Comparison of ENCODE assay signal across 8 cellular contexts in the genomic region with DNA sequence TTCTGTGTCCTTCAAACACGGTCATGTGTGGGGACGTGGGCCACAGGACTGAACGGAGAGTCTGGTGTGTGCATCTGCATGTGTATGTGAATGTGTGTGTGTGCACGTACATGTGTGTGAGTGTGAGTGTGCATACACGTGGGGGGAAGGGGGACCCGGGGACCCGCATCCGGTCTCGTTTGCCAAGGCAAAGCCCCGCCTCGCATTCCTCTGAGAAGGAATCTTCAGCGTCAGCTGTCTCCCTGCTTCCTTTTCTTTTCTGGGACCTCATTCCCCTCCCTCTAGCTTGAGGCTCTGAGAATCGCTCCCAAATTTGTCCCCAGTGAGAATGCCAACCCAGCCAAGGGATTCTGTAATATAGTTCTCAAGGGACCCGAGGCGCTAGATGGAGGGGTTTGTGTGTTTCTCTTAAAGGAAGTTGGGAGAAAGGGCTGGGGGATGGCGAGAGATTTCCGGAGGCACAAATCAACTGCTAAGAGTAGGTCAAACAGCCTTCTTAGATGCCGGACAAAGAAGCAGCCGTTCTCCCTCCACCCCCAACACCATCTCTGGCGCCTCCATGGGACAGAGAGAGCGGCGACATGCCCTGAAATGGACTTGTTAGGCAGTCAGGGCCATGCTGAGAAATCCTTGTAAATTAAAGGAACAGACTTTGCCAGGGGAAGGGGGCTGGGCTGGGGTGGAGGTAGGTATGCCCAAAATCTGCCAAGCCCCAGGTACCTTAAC. TPM values are rescaled to one million over a fixed set of nuclear protein-coding genes. Genes with fewer than 3 reads are reported as not detected.
DNase-seq lines count a peak whose midpoint lies in the region; ATAC-seq and TF ChIP-seq lines count a peak whose summit lies in the region.

No MANE protein-coding gene starts in this region.

- H3K4me3 ChIP-seq in Caco-2 (ENCODE audit: low read depth, low read length) = no peak overlapping the region

- intact Hi-C loops in Caco-2 (cut with micrococcal nuclease; ENCODE audit: unreplicated experiment) = no loop called here

- H3K4me1 ChIP-seq in Caco-2 = peaks cover 35% of the 10 kb centered on the region

- H3K27ac Mint-ChIP-seq in Caco-2 (ENCODE audit: unreplicated experiment) = peak overlapping the region; percentile 61
- H3K27ac Mint-ChIP-seq in chondrocyte (ENCODE audit: unreplicated experiment) = peak overlapping the region; percentile 98
- peak overlapping the region; percentile 99 for H3K27ac Mint-ChIP-seq in stimulated activated naive CD8-positive, alpha-beta T cell treated with anti-CD3 and anti-CD28 coated beads, Interleukin-15, amount 100 ng/mL, for 72 hours

- no peaks in the 10 kb centered on the region for H3K27me3 ChIP-seq in Caco-2 (replicated peaks; ENCODE audit: control insufficient read depth, insufficient read depth, low read length)

- H3K36me3 ChIP-seq in Caco-2 (ENCODE audit: control insufficient read depth, insufficient read depth, low read length) = no peaks in the 10 kb centered on the region

- H3K4me1 Mint-ChIP-seq in Caco-2 (ENCODE audit: low read depth, unreplicated experiment) (peaks cover 24% of the 10 kb centered on the region), chondrocyte (ENCODE audit: low read depth) (peaks cover 94% of the 10 kb centered on the region)
- peaks cover 98% of the 10 kb centered on the region for H3K4me1 Mint-ChIP-seq in stimulated activated naive CD8-positive, alpha-beta T cell treated with anti-CD3 and anti-CD28 coated beads, Interleukin-15, amount 100 ng/mL, for 72 hours

- H3K4me3 Mint-ChIP-seq in Caco-2 (ENCODE audit: unreplicated experiment) (no peak overlapping the region), chondrocyte (ENCODE audit: unreplicated experiment) (peak overlapping the region; percentile 61)
- peak overlapping the region; percentile 84 to 91 for H3K4me3 Mint-ChIP-seq in stimulated activated naive CD8-positive, alpha-beta T cell treated with anti-CD3 and anti-CD28 coated beads, Interleukin-15, amount 100 ng/mL, for 72 hours

- CTCF ChIA-PET in Caco-2 (lab: Charles Lee) = interaction anchor here (0.6 kb wide), 1 partner anchor 13 kb away, joined by 3 read pairs; no protein-coding TSS in a partner anchor

- H3K36me3 Mint-ChIP-seq in Caco-2 (ENCODE audit: insufficient read depth, unreplicated experiment) (peaks cover 5% of the 10 kb centered on the region), chondrocyte (ENCODE audit: low read depth) (no peaks in the 10 kb centered on the region)

- POLR2A ChIA-PET in Caco-2 (lab: Charles Lee) = interaction anchor here (0.8 kb wide), 1 partner anchor 21 kb away, joined by 5 read pairs; no protein-coding TSS in a partner anchor

- ATAC-seq in stimulated activated naive CD8-positive, alpha-beta T cell treated with anti-CD3 and anti-CD28 coated beads, Interleukin-15, amount 100 ng/mL, for 72 hours = no peak

- H3K9me3 Mint-ChIP-seq in Caco-2 (ENCODE audit: unreplicated experiment) (no peaks in the 10 kb centered on the region), chondrocyte (ENCODE audit: low read depth) (no peaks in the 10 kb centered on the region)
- H3K9me3 Mint-ChIP-seq in stimulated activated naive CD8-positive, alpha-beta T cell treated with anti-CD3 and anti-CD28 coated beads, Interleukin-15, amount 100 ng/mL, for 72 hours = no peaks in the 10 kb centered on the region

- H3K9me3 ChIP-seq in Caco-2 = no peaks in the 10 kb centered on the region

- no peaks in the 10 kb centered on the region for H3K27me3 Mint-ChIP-seq in Caco-2 (ENCODE audit: insufficient read depth, unreplicated experiment)
- H3K27me3 Mint-ChIP-seq in chondrocyte (ENCODE audit: low read depth) = no peaks in the 10 kb centered on the region
- H3K27me3 Mint-ChIP-seq in stimulated activated naive CD8-positive, alpha-beta T cell treated with anti-CD3 and anti-CD28 coated beads, Interleukin-15, amount 100 ng/mL, for 72 hours = no peaks in the 10 kb centered on the region

- TF ChIP-seq CTCF in Caco-2 (IDR thresholded peaks at IDR 0.05; ENCODE audit: insufficient read depth in 1 of 2, low read depth in 1 of 2, low read length in 1 of 2, severe bottlenecking in 1 of 2, unreplicated experiment in 1 of 2) (no peak), chondrocyte (IDR thresholded peaks at IDR 0.05) (peak; percentile 67)

- BruUV-seq in Caco-2 (replicated peaks; lab: Mats Ljungman, UMichigan) = no TSS peak

- DNase-seq in Caco-2 (no peak), M059J (ENCODE audit: low read depth) (peak; percentile 47), chondrocyte (ENCODE audit: low spot score) (no peak), left kidney (ENCODE audit: low read depth, low spot score) (peak; percentile 87), NCI-H187 treated with DMSO at 0.1 percent for 48 hours (lab: John Stamatoyannopoulos, UW) (no peak), NCI-H146 (lab: John Stamatoyannopoulos, UW) (no peak), NCI-H526 (lab: John Stamatoyannopoulos, UW) (no peak)
- DNase-seq in stimulated activated naive CD8-positive, alpha-beta T cell treated with anti-CD3 and anti-CD28 coated beads, Interleukin-15, amount 100 ng/mL, for 72 hours = peak in 1 of 2 donors; percentile 30

RNA-seq across cellular contexts. Expression of gene IFFO2, which starts 6.6 kb away (rescaled TPM):
- 18.7 and 23.7 TPM in 2 replicates for total RNA-seq in Caco-2 (2022)
- total RNA-seq in M059J (2014; rRNA removed; shearing (Covaris generic)) = 6.7 and 13.2 TPM in 2 replicates
- 13.9 to 18.9 TPM (median 18.8 TPM) in 3 replicates for total RNA-seq in chondrocyte

RNA-seq across cellular contexts. Expression of gene ALDH4A1, which starts 47.5 kb away (rescaled TPM):
- 15.3 and 18.0 TPM in 2 replicates for total RNA-seq in Caco-2 (2022)
- total RNA-seq in M059J (2014; rRNA removed; shearing (Covaris generic)) = 5.8 and 14.8 TPM in 2 replicates
- total RNA-seq in chondrocyte = 9.3 to 15.0 TPM (median 14.2 TPM) in 3 replicates

Comparison
In these comparisons a context has a peak if more than half of its experiments do, and no peak if none do; other contexts are left out.
1. DNase-seq: peak in M059J (single experiment) and left kidney (single experiment); none in Caco-2 (0 of 2), chondrocyte (single experiment), NCI-H187 treated with DMSO at 0.1 percent for 48 hours (single experiment), NCI-H146 (single experiment) and NCI-H526 (0 of 2).
2. Peak in every context shown above with its lines, with median percentiles within 50 percentile points of each other: H3K27ac Mint-ChIP-seq.